In genomic region chr4:75514949-75515612, GRCh38 we compare ENCODE assay signal across 9 cellular contexts. TPM values are rescaled to one million over a fixed set of nuclear protein-coding genes. Genes with fewer than 3 reads are reported as not detected.
A peak's percentile ranks its signal among the peaks of the same experiment; 100 is the strongest.
DNase-seq lines count a peak whose midpoint lies in the region; ATAC-seq, FAIRE-seq and TF ChIP-seq lines count a peak whose summit lies in the region.
"Had no signal": no experiment of that assay in that cellular context is flagged by ENCODE, and none has a peak within 500 bp of the region (broad histone marks: within the 10 kb centered on the region; RNA-seq: fewer than 3 reads in every experiment).

No MANE protein-coding gene starts in this region.

- no peaks in the 10 kb centered on the region for H3K9me3 ChIP-seq in A673 (ENCODE audit: low read depth, low read length, poor library complexity, severe bottlenecking)
- no peaks in the 10 kb centered on the region for H3K9me3 ChIP-seq in IMR-90 (ENCODE audit: control insufficient read depth, insufficient read depth, low read length)
- no peaks in the 10 kb centered on the region for H3K9me3 ChIP-seq in keratinocyte (ENCODE audit: control insufficient read depth, low read depth, low read length)
- H3K9me3 ChIP-seq in testis, result no peaks in the 10 kb centered on the region

- peak overlapping the region; percentile 71 for H4K5ac ChIP-seq in IMR-90 (ENCODE audit: low read depth, low read length)

- TF ChIP-seq CTCF in A673 (conservative IDR thresholded peaks at IDR 0.05; ENCODE audit: low read depth, low read length) (no peak), IMR-90 (conservative IDR thresholded peaks at IDR 0.05; ENCODE audit: low read depth, low read length) (no peak), keratinocyte (optimal IDR thresholded peaks at IDR 0.05 in 1 of 3, IDR thresholded peaks at IDR 0.05 in 1 of 3, conservative IDR thresholded peaks at IDR 0.05 in 1 of 3; ENCODE audit: extremely low read depth in 1 of 3, insufficient read depth in 2 of 3, low read length in 3 of 3) (no peak), testis (IDR thresholded peaks at IDR 0.05) (no peak)

- TF ChIP-seq POLR2A in GM18505 (IDR thresholded peaks at IDR 0.05; ENCODE audit: borderline replicate concordance, extremely low read depth, insufficient read depth, insufficient read length), result no peak
- no peak for TF ChIP-seq POLR2A in IMR-90 (IDR thresholded peaks at IDR 0.05; ENCODE audit: low read depth, low read length)
- TF ChIP-seq POLR2A in testis (IDR thresholded peaks at IDR 0.05), result no peak

- H3K27me3 ChIP-seq in A673 (replicated peaks; ENCODE audit: insufficient read depth, low read depth, low read length, poor library complexity), result no peaks in the 10 kb centered on the region
- no peaks in the 10 kb centered on the region for H3K27me3 ChIP-seq in IMR-90 (ENCODE audit: control insufficient read depth, insufficient read depth, low read length)
- no peaks in the 10 kb centered on the region for H3K27me3 ChIP-seq in keratinocyte (ENCODE audit: control insufficient read depth, extremely low read depth, insufficient read depth, low read length)
- H3K27me3 ChIP-seq in testis, result no peaks in the 10 kb centered on the region

- peak overlapping the region; percentile 94 for H2BK5ac ChIP-seq in IMR-90 (ENCODE audit: low read depth, low read length, poor library complexity, severe bottlenecking)

- no peak for FAIRE-seq in keratinocyte (lab: Jason Lieb, UNC)

- no peak for TF ChIP-seq RAD21 in IMR-90 (IDR thresholded peaks at IDR 0.05; ENCODE audit: low read length)

- H3K4me1 ChIP-seq in A673 (ENCODE audit: insufficient read depth, low read length, poor library complexity, severe bottlenecking) (peaks cover 10% of the 10 kb centered on the region), IMR-90 (ENCODE audit: control insufficient read depth, insufficient read depth, low read length) (peaks cover 4% of the 10 kb centered on the region; the same call in 1 of the 2 replicates), keratinocyte (ENCODE audit: control insufficient read depth, extremely low read depth, insufficient read depth, low read length) (peaks cover 29% of the 10 kb centered on the region), testis (peaks cover 10% of the 10 kb centered on the region)

- H3K4me3 ChIP-seq in A673 (ENCODE audit: low read depth, low read length, poor library complexity, severe bottlenecking), result peak overlapping the region; percentile 68
- H3K4me3 ChIP-seq in IMR-90 (ENCODE audit: insufficient read depth, low read depth, low read length), result peak overlapping the region; percentile 67
- H3K4me3 ChIP-seq in keratinocyte (ENCODE audit: control insufficient read depth in 2 of 3, extremely low read depth in 1 of 3, insufficient read depth in 2 of 3, low read depth in 1 of 3, low read length in 3 of 3), result peak overlapping the region; percentile 58 to 93 (median 84)
- H3K4me3 ChIP-seq in testis, result peak overlapping the region; percentile 79 to 86

- peak overlapping the region; percentile 19 for H2AK9ac ChIP-seq in IMR-90 (replicated peaks; ENCODE audit: low read depth, low read length, poor library complexity)

- H3K56ac ChIP-seq in IMR-90 (ENCODE audit: extremely low read depth, insufficient read depth, low read length), result peak overlapping the region; percentile 89

- H2BK15ac ChIP-seq in IMR-90 (ENCODE audit: low read depth, low read length), result no peak overlapping the region

- H3K9me1 ChIP-seq in IMR-90 (ENCODE audit: insufficient read depth, low read length) (no peaks in the 10 kb centered on the region; the same call in 1 of the 2 replicates), keratinocyte (ENCODE audit: control insufficient read depth, extremely low read depth, insufficient read depth, low read length) (peaks cover 2% of the 10 kb centered on the region)

- H3K4me2 ChIP-seq in IMR-90 (ENCODE audit: low read depth, low read length) (peak overlapping the region; percentile 80), keratinocyte (ENCODE audit: control insufficient read depth, extremely low read depth, insufficient read depth, low read depth, low read length) (peak overlapping the region; percentile 93)

- H4K91ac ChIP-seq in IMR-90 (ENCODE audit: insufficient read depth, low read depth, low read length), result peak overlapping the region; percentile 54; the same call in 1 of the 2 replicates

- H3K23ac ChIP-seq in IMR-90 (ENCODE audit: low read depth, low read length), result peak overlapping the region; percentile 61

- peak overlapping the region; percentile 12; the same call in 1 of the 2 replicates for H3K18ac ChIP-seq in IMR-90 (ENCODE audit: low read depth, low read length)

- in situ Hi-C loops in IMR-90 (cut with MboI; ENCODE audit: low sequenced_read_pairs), result no loop called here

- H2AFZ ChIP-seq in IMR-90 (replicated peaks; ENCODE audit: low read length, poor library complexity) (peak overlapping the region; percentile 98), keratinocyte (ENCODE audit: control insufficient read depth, low read length) (peak overlapping the region; percentile 95)

- peak overlapping the region; percentile 37; the same call in 1 of the 2 replicates for H2AK5ac ChIP-seq in IMR-90 (ENCODE audit: low read depth, low read length)

- H3K27ac ChIP-seq in A673 (ENCODE audit: low read depth, low read length, poor library complexity, severe bottlenecking) (peak overlapping the region; percentile 87), IMR-90 (ENCODE audit: insufficient read depth, low read length) (peak overlapping the region; percentile 44), adipose tissue (ENCODE audit: low read depth, low read length) (peak overlapping the region; percentile 81), keratinocyte (ENCODE audit: control insufficient read depth, insufficient read depth, low read length) (peak overlapping the region; percentile 92), testis (peak overlapping the region; percentile 94 to 96)

- CTCF ChIA-PET in A673 (lab: Charles Lee) (no interaction called here), IMR-90 (lab: Yijun Ruan, JAX) (no interaction called here)

- BruUV-seq in A673 (replicated peaks; lab: Mats Ljungman, UMichigan) (no TSS peak), IMR-90 (replicated peaks; lab: Mats Ljungman, UMichigan) (no TSS peak)

- POLR2A ChIA-PET in A673 (lab: Charles Lee; ENCODE audit: low non-redundant PET) (interaction anchor here (0.6 kb wide), 1 partner anchor 393 kb away, joined by 3 read pairs; no protein-coding TSS in a partner anchor), IMR-90 (lab: Charles Lee; ENCODE audit: unreplicated experiment) (interaction anchor here (0.6 kb wide), 1 partner anchor 117 kb away, joined by 3 read pairs; no protein-coding TSS in a partner anchor)

- H4K20me1 ChIP-seq in IMR-90 (ENCODE audit: insufficient read depth, low read length), result no peaks in the 10 kb centered on the region; the same call in 1 of the 2 replicates
- no peaks in the 10 kb centered on the region for H4K20me1 ChIP-seq in keratinocyte (ENCODE audit: control insufficient read depth, extremely low read depth, insufficient read depth, low read length)

- peak overlapping the region; percentile 70 for H3K14ac ChIP-seq in IMR-90 (replicated peaks; ENCODE audit: low read depth, low read length)

- dilution Hi-C loops in IMR-90 (cut with HindIII; ENCODE audit: low sequenced_read_pairs, unreplicated experiment) (no loop called here), keratinocyte (cut with MboI; ENCODE audit: extremely low pct_ligation_motif_present, low sequenced_read_pairs) (no loop called here)

- DNase-seq in A673 (ENCODE audit: low spot score) (no peak), IMR-90 (no peak), keratinocyte (ENCODE audit: low read depth, low spot score) (no peak), testis (no peak), UCSD-AML1 (lab: John Stamatoyannopoulos, UW; ENCODE audit: unreplicated experiment) (no peak), HuH-7.5 (ENCODE audit: low spot score) (no peak)

- peak overlapping the region; percentile 89; the same call in 1 of the 2 replicates for H2BK120ac ChIP-seq in IMR-90 (ENCODE audit: low read depth, low read length)

- H4K8ac ChIP-seq in IMR-90 (ENCODE audit: low read depth in 2 of 2, low read length in 2 of 2), result peak overlapping the region; percentile 96 to 98

- intact Hi-C loops in A673 (cut with micrococcal nuclease; ENCODE audit: unreplicated experiment) (no loop called here), IMR-90 (cut with micrococcal nuclease) (no loop called here), testis (cut with DNase I; ENCODE audit: low total_unique reads) (loop anchor here (5.0 kb wide), 1 partner anchor 583 kb away; the partner anchor contains the start of gene PARM1)

- WGBS in IMR-90 (ENCODE audit: extremely low coverage in 2 of 2, insufficient read length in 1 of 2), 2 experiments, result no CpG with 5 or more reads among the region's 9 CpGs
- 43 to 54% (median 48%) methylated on average over 9 of the region's 9 CpGs for WGBS in adipose tissue, 3 donors
- 32 to 45% methylated on average over 9 of the region's 9 CpGs for WGBS in testis, 2 donors

- H3K79me1 ChIP-seq in IMR-90 (ENCODE audit: low read depth in 1 of 2, low read length in 2 of 2), result peaks cover 32 to 44% of the 10 kb centered on the region in 2 experiments

- H3K9ac ChIP-seq in IMR-90 (ENCODE audit: low read depth, low read length) (peak overlapping the region; percentile 79), keratinocyte (ENCODE audit: control insufficient read depth, extremely low read depth, insufficient read depth, low read length) (peak overlapping the region; percentile 93)

- ATAC-seq in GM18505 (IDR thresholded peaks at IDR 0.05; ENCODE audit: unreplicated experiment) (peak; percentile 5), IMR-90 (ENCODE audit: low read depth) (peak; percentile 1; the same call in 1 of the 2 replicates)

- peaks cover 3% of the 10 kb centered on the region for H3K36me3 ChIP-seq in A673 (ENCODE audit: insufficient read depth, low read length, poor library complexity, severe bottlenecking)
- H3K36me3 ChIP-seq in IMR-90 (ENCODE audit: control insufficient read depth, insufficient read depth, low read length), result peaks cover 5% of the 10 kb centered on the region
- peaks cover 0 to 1% of the 10 kb centered on the region in 2 experiments for H3K36me3 ChIP-seq in keratinocyte (ENCODE audit: control insufficient read depth in 2 of 2, extremely low read depth in 1 of 2, insufficient read depth in 2 of 2, low read length in 2 of 2)
- no peaks in the 10 kb centered on the region for H3K36me3 ChIP-seq in testis (ENCODE audit: low read depth, missing control alignments)

- H3K79me2 ChIP-seq in keratinocyte (ENCODE audit: control insufficient read depth, insufficient read depth, low read length), result peaks cover 39% of the 10 kb centered on the region

- peak overlapping the region; percentile 96 for H3K4ac ChIP-seq in IMR-90 (ENCODE audit: low read depth, low read length)

- H2BK20ac ChIP-seq in IMR-90 (ENCODE audit: low read depth, low read length), result no peak overlapping the region

RNA-seq across cellular contexts. Expression of gene THAP6, which starts 0.8 kb away (rescaled TPM):
- 11.4 and 13.7 TPM in 2 replicates for total RNA-seq in A673 (2021)
- total RNA-seq in IMR-90 (2012; rRNA removed), result 7.0 and 12.8 TPM in 2 replicates
- polyA plus RNA-seq in IMR-90 (2012; rRNA removed), result 4.1 and 6.3 TPM in 2 replicates
- polyA plus RNA-seq in IMR-90 (2012; cell fraction: cytosol; rRNA removed), result 0.70 and 0.90 TPM in 2 replicates
- polyA plus RNA-seq in IMR-90 (2012; cell fraction: nucleus; rRNA removed; ENCODE audit: low replicate concordance), result 1.3 and 12.7 TPM in 2 replicates
- 1 to 10 TPM; 4.7 to 7.4 (median 5.7) TPM for polyA plus RNA-seq in adipose tissue
- polyA plus RNA-seq in keratinocyte, result 6.4 to 11.9 TPM (median 9.4 TPM) in 3 replicates
- polyA plus RNA-seq in keratinocyte (2011; ENCODE audit: low read depth), result 7.8 TPM
- polyA plus RNA-seq in keratinocyte (2011; cell fraction: cytosol; rRNA removed), result 6.8 and 12.6 TPM in 2 replicates
- 12.5 and 13.6 TPM in 2 replicates for polyA plus RNA-seq in keratinocyte (2011; cell fraction: nucleus; rRNA removed)
- 6.2 and 8.5 TPM in 2 replicates for polyA plus RNA-seq in keratinocyte (2012; ENCODE audit: low replicate concordance)
- polyA minus RNA-seq in keratinocyte, result 0.52 to 10.3 TPM (median 3.8 TPM) in 3 replicates
- 4.4 TPM for polyA minus RNA-seq in keratinocyte (2011; cell fraction: cytosol; rRNA and poly(A)+ RNA removed)
- polyA minus RNA-seq in keratinocyte (2011; cell fraction: nucleus; rRNA and poly(A)+ RNA removed), result 4.3 and 12.3 TPM in 2 replicates
- 10 to 100 TPM; 30.2 to 44.0 TPM for total RNA-seq in testis
- 35.1 TPM for polyA plus RNA-seq in testis (ENCODE audit: insufficient read depth, low read depth, low replicate concordance)

RNA-seq across cellular contexts. Expression of gene RCHY1, which starts 0.9 kb away (rescaled TPM):
- 24.2 and 36.0 TPM in 2 replicates for total RNA-seq in A673 (2021)
- total RNA-seq in IMR-90 (2012; rRNA removed), result 22.4 and 41.4 TPM in 2 replicates
- polyA plus RNA-seq in IMR-90 (2012; rRNA removed), result 12.9 and 20.1 TPM in 2 replicates
- polyA plus RNA-seq in IMR-90 (2012; cell fraction: cytosol; rRNA removed), result 3.9 and 4.7 TPM in 2 replicates
- polyA plus RNA-seq in IMR-90 (2012; cell fraction: nucleus; rRNA removed; ENCODE audit: low replicate concordance), result 1.1 and 10.7 TPM in 2 replicates
- polyA plus RNA-seq in adipose tissue, result 10 to 100 TPM; 16.3 to 21.9 (median 20.0) TPM
- 16.7 to 29.0 TPM (median 28.1 TPM) in 3 replicates for polyA plus RNA-seq in keratinocyte
- polyA plus RNA-seq in keratinocyte (2011; ENCODE audit: low read depth), result 32.9 TPM
- 14.5 and 26.2 TPM in 2 replicates for polyA plus RNA-seq in keratinocyte (2011; cell fraction: cytosol; rRNA removed)
- polyA plus RNA-seq in keratinocyte (2011; cell fraction: nucleus; rRNA removed), result 19.9 and 32.5 TPM in 2 replicates
- 25.7 TPM in 2 replicates for polyA plus RNA-seq in keratinocyte (2012; ENCODE audit: low replicate concordance)
- 5.8 to 30.7 TPM (median 8.1 TPM) in 3 replicates for polyA minus RNA-seq in keratinocyte
- 9.2 TPM for polyA minus RNA-seq in keratinocyte (2011; cell fraction: cytosol; rRNA and poly(A)+ RNA removed)
- 10.9 and 22.3 TPM in 2 replicates for polyA minus RNA-seq in keratinocyte (2011; cell fraction: nucleus; rRNA and poly(A)+ RNA removed)
- total RNA-seq in testis, result 10 to 100 TPM; 35.5 to 44.5 TPM
- polyA plus RNA-seq in testis (ENCODE audit: insufficient read depth, low read depth, low replicate concordance), result 49.5 TPM

RNA-seq across cellular contexts. Expression of gene ODAPH, which starts 40.8 kb away (rescaled TPM):
- total RNA-seq in A673 (2021) (not detected in 2 replicates), IMR-90 (2012; rRNA removed) (not detected in 2 replicates), testis (not detected)
- polyA plus RNA-seq in IMR-90 (2012; rRNA removed) (not detected in 2 replicates), adipose tissue (not detected), keratinocyte (0.45 to 0.94 TPM (median 0.59 TPM) in 3 replicates), testis (ENCODE audit: insufficient read depth, low read depth, low replicate concordance) (not detected)
- polyA plus RNA-seq in IMR-90 (2012; cell fraction: cytosol; rRNA removed), result not detected in 2 replicates
- 0.15 TPM in 1 of 2 replicates, not detected in the other for polyA plus RNA-seq in IMR-90 (2012; cell fraction: nucleus; rRNA removed; ENCODE audit: low replicate concordance)
- not detected for polyA plus RNA-seq in keratinocyte (2011; ENCODE audit: low read depth)
- 0.73 and 1.0 TPM in 2 replicates for polyA plus RNA-seq in keratinocyte (2011; cell fraction: cytosol; rRNA removed)
- 0.48 and 0.65 TPM in 2 replicates for polyA plus RNA-seq in keratinocyte (2011; cell fraction: nucleus; rRNA removed)
- polyA plus RNA-seq in keratinocyte (2012; ENCODE audit: low replicate concordance), result 1.4 TPM in 1 of 2 replicates, not detected in the other
- polyA minus RNA-seq in keratinocyte, result 0.13 to 0.23 TPM in 2 of 3 replicates, not detected in the other
- polyA minus RNA-seq in keratinocyte (2011; cell fraction: cytosol; rRNA and poly(A)+ RNA removed), result not detected
- 0.32 and 0.54 TPM in 2 replicates for polyA minus RNA-seq in keratinocyte (2011; cell fraction: nucleus; rRNA and poly(A)+ RNA removed)
- total RNA-seq: lung microvascular endothelial cell had no signal

Comparison
In these comparisons a context has a peak if more than half of its experiments do, and no peak if none do; other contexts are left out.
1. H3K27ac ChIP-seq: peak in every context shown above with its lines; median percentile 95 in testis; 92 in keratinocyte; 87 in A673; 81 in adipose tissue; 44 in IMR-90.